ENCODE assay signal across 8 cellular contexts in the genomic region with DNA sequence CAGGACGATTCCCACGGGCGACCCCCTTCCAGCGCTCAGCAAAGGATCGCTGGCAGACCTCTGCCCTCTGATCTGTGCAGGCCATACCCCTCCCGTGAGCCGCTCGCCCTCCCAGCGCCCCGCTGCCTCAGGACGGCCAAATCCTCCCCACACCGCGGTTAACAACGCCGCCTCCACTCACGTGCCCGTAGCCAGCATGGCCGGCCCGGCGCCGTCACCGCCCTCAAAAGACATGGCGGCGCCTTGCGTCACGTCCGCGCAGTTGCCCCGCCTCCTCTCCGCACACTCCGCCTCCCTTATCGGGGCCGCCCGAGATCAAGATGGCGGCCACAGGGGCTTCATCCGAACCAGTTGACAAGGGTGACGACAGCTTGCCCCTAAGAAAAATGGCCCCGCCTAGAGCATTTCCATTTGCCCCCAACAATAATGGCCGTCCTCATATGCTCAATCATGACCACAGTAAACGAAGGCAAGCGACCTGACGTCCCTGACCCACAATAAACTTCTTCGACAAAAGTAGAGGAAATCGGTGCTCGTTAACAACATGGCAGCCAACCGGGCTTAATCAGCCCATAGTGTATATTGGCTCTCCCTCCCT. TPM values are rescaled to one million over a fixed set of nuclear protein-coding genes. Genes with fewer than 3 reads are reported as not detected.
DNase-seq lines count a peak whose midpoint lies in the region; ATAC-seq lines count a peak whose summit lies in the region.

No MANE protein-coding gene starts in this region.

- peak; percentile 99 for DNase-seq in CD1c-positive myeloid dendritic cell (ENCODE audit: extremely low spot score)
- DNase-seq in NCI-H82 (lab: John Stamatoyannopoulos, UW): peak; percentile 99
- peak; percentile 99 for DNase-seq in activated CD4-positive, alpha-beta memory T cell treated with anti-CD3 and anti-CD28 coated beads for 36 hours
- peak; percentile 99 to 100 for DNase-seq in lung microvascular endothelial cell (ENCODE audit: low read depth in 2 of 2)
- peak; percentile 95 to 97 (median 96) for DNase-seq in stimulated activated CD4-positive, alpha-beta T cell treated with anti-CD3 and anti-CD28 coated beads, TNF-alpha, amount 100 ng/mL, for 48 hours (ENCODE audit: low read depth in 3 of 3)

- H3K4me1 ChIP-seq in ectodermal cell (ENCODE audit: control insufficient read depth, insufficient read depth, low read length): peaks cover 6% of the 10 kb centered on the region

- H3K4me3 ChIP-seq in ectodermal cell (ENCODE audit: insufficient read depth, low read depth, low read length): peak overlapping the region; percentile 91

- intact Hi-C loops in activated CD4-positive, alpha-beta memory T cell treated with anti-CD3 and anti-CD28 coated beads for 36 hours (cut with micrococcal nuclease): loop anchor here (1.0 to 5.0 kb wide), 9 partner anchors 7 to 1238 kb away; partner anchors contain the start of genes FUZ, RPS11 and SCAF1

- no peak overlapping the region for H3K27ac Mint-ChIP-seq in activated CD4-positive, alpha-beta memory T cell treated with anti-CD3 and anti-CD28 coated beads for 36 hours

- POLR2A ChIA-PET in activated CD4-positive, alpha-beta memory T cell treated with anti-CD3 and anti-CD28 coated beads for 36 hours (lab: Charles Lee): interaction anchor here (0.8 to 2.9 kb wide), 10 partner anchors 10 to 52 kb away, joined by 3 to 21 read pairs (median 6); partner anchors contain the start of genes ATF5, IL4I1, NUP62 and PTOV1

- no peaks in the 10 kb centered on the region for H3K9me3 ChIP-seq in ectodermal cell (ENCODE audit: control insufficient read depth, low read length)

- no peaks in the 10 kb centered on the region for H3K27me3 Mint-ChIP-seq in activated CD4-positive, alpha-beta memory T cell treated with anti-CD3 and anti-CD28 coated beads for 36 hours

- ATAC-seq in GM19438 (IDR thresholded peaks at IDR 0.05; ENCODE audit: low read depth, unreplicated experiment) (peak; percentile 37), HG03565 (IDR thresholded peaks at IDR 0.05; ENCODE audit: unreplicated experiment) (peak; percentile 38)

- H3K36me3 ChIP-seq in ectodermal cell (ENCODE audit: control insufficient read depth, insufficient read depth, low read length): peaks cover 13% of the 10 kb centered on the region

- H3K27ac ChIP-seq in ectodermal cell (ENCODE audit: insufficient read depth, low read depth, low read length, poor library complexity, severe bottlenecking): peak overlapping the region; percentile 98

- WGBS in ectodermal cell, 2 experiments: 0% methylated on average over 46 of the region's 46 CpGs

- H3K4me3 Mint-ChIP-seq in activated CD4-positive, alpha-beta memory T cell treated with anti-CD3 and anti-CD28 coated beads for 36 hours: no peak overlapping the region

- CTCF ChIA-PET in activated CD4-positive, alpha-beta memory T cell treated with anti-CD3 and anti-CD28 coated beads for 36 hours (lab: Charles Lee): interaction anchor here (1.5 kb wide), 1 partner anchor 14 kb away, joined by 4 read pairs; no protein-coding TSS in a partner anchor

- peaks cover 33% of the 10 kb centered on the region for H3K4me1 Mint-ChIP-seq in activated CD4-positive, alpha-beta memory T cell treated with anti-CD3 and anti-CD28 coated beads for 36 hours (ENCODE audit: low read depth)

- H3K9me3 Mint-ChIP-seq in activated CD4-positive, alpha-beta memory T cell treated with anti-CD3 and anti-CD28 coated beads for 36 hours: no peaks in the 10 kb centered on the region

- H3K36me3 Mint-ChIP-seq in activated CD4-positive, alpha-beta memory T cell treated with anti-CD3 and anti-CD28 coated beads for 36 hours: peaks cover 26% of the 10 kb centered on the region

- no peaks in the 10 kb centered on the region for H3K27me3 ChIP-seq in ectodermal cell (ENCODE audit: control insufficient read depth, insufficient read depth, low read length, poor library complexity, severe bottlenecking)

RNA-seq across cellular contexts. Expression of gene AKT1S1, which starts 0.6 kb away (rescaled TPM):
- 10 to 100 TPM; 19.6 TPM for total RNA-seq in activated CD4-positive, alpha-beta memory T cell treated with anti-CD3 and anti-CD28 coated beads for 36 hours
- polyA plus RNA-seq in ectodermal cell (2013, experiment 1 of 4): 63.7 TPM
- 55.4 TPM for polyA plus RNA-seq in ectodermal cell (2013, experiment 2 of 4)
- polyA plus RNA-seq in ectodermal cell (2013, experiment 3 of 4): 42.5 TPM
- 45.5 TPM for polyA plus RNA-seq in ectodermal cell (2013, experiment 4 of 4)
- total RNA-seq in lung microvascular endothelial cell: 5.7 and 8.1 TPM in 2 replicates

RNA-seq across cellular contexts. Expression of gene TBC1D17, which starts 1.0 kb away (rescaled TPM):
- 10 to 100 TPM; 32.5 to 34.7 TPM for total RNA-seq in activated CD4-positive, alpha-beta memory T cell treated with anti-CD3 and anti-CD28 coated beads for 36 hours
- 45.7 TPM for polyA plus RNA-seq in ectodermal cell (2013, experiment 1 of 4)
- polyA plus RNA-seq in ectodermal cell (2013, experiment 2 of 4): 42.6 TPM
- polyA plus RNA-seq in ectodermal cell (2013, experiment 3 of 4): 37.5 TPM
- polyA plus RNA-seq in ectodermal cell (2013, experiment 4 of 4): 41.5 TPM
- total RNA-seq in lung microvascular endothelial cell: 6.1 and 8.3 TPM in 2 replicates

RNA-seq across cellular contexts. Expression of gene PNKP, which starts 9.1 kb away (rescaled TPM):
- total RNA-seq in activated CD4-positive, alpha-beta memory T cell treated with anti-CD3 and anti-CD28 coated beads for 36 hours: 10 to 100 TPM; 88.7 to 98.6 TPM
- polyA plus RNA-seq in ectodermal cell (2013, experiment 1 of 4): 90.3 TPM
- polyA plus RNA-seq in ectodermal cell (2013, experiment 2 of 4): 80.0 TPM
- polyA plus RNA-seq in ectodermal cell (2013, experiment 3 of 4): 69.7 TPM
- 72.5 TPM for polyA plus RNA-seq in ectodermal cell (2013, experiment 4 of 4)
- 25.5 and 27.4 TPM in 2 replicates for total RNA-seq in lung microvascular endothelial cell

RNA-seq across cellular contexts. Expression of gene IL4I1, which starts 20.2 kb away (rescaled TPM):
- 100 to 1,000 TPM; 108 to 111 TPM for total RNA-seq in activated CD4-positive, alpha-beta memory T cell treated with anti-CD3 and anti-CD28 coated beads for 36 hours
- 1.3 TPM for polyA plus RNA-seq in ectodermal cell (2013, experiment 1 of 4)
- 0.62 TPM for polyA plus RNA-seq in ectodermal cell (2013, experiment 2 of 4)
- polyA plus RNA-seq in ectodermal cell (2013, experiment 3 of 4): 0.43 TPM
- polyA plus RNA-seq in ectodermal cell (2013, experiment 4 of 4): 0.61 TPM
- total RNA-seq in lung microvascular endothelial cell: 0.40 and 1.7 TPM in 2 replicates

RNA-seq across cellular contexts. Expression of gene PTOV1, which starts 25.6 kb away (rescaled TPM):
- total RNA-seq in activated CD4-positive, alpha-beta memory T cell treated with anti-CD3 and anti-CD28 coated beads for 36 hours: 100 to 1,000 TPM; 105 to 108 TPM
- 404 TPM for polyA plus RNA-seq in ectodermal cell (2013, experiment 1 of 4)
- 396 TPM for polyA plus RNA-seq in ectodermal cell (2013, experiment 2 of 4)
- polyA plus RNA-seq in ectodermal cell (2013, experiment 3 of 4): 337 TPM
- 359 TPM for polyA plus RNA-seq in ectodermal cell (2013, experiment 4 of 4)
- total RNA-seq in lung microvascular endothelial cell: 42.1 and 49.6 TPM in 2 replicates

Comparison
In these comparisons a context has a peak if more than half of its experiments do, and no peak if none do; other contexts are left out.
1. Peak in every context shown above with its lines: DNase-seq, ATAC-seq, H3K4me3 ChIP-seq and H3K27ac ChIP-seq.